In genomic region chr2:108115868-108116267, GRCh38 we compare ENCODE assay signal across 19 cellular contexts.
DNase-seq lines count a peak whose midpoint lies in the region; FAIRE-seq and TF ChIP-seq lines count a peak whose summit lies in the region.
"Had no signal": no experiment of that assay in that cellular context is flagged by ENCODE, and none has a peak within 500 bp of the region (broad histone marks: within the 10 kb centered on the region; RNA-seq: fewer than 3 reads in every experiment).

No MANE protein-coding gene starts in this region.

- H3K9ac ChIP-seq in H1 (replicated peaks in 1 of 4; ENCODE audit: extremely low read depth in 1 of 4, low read depth in 3 of 4, low read length in 3 of 4): no peak overlapping the region
- H3K9ac ChIP-seq in mesendoderm (ENCODE audit: low read length): no peak overlapping the region
- no peak overlapping the region for H3K9ac ChIP-seq in endodermal cell (ENCODE audit: extremely low read depth, low read length, poor library complexity, severe bottlenecking)
- H3K9ac ChIP-seq: BLaER1 treated with 17β-estradiol and CSF1 and Interleukin-3, amounts not matched to agents 10 nM and 100 nM had no signal

- no peak for TF ChIP-seq RAD21 in H1 (IDR thresholded peaks at IDR 0.05 in 1 of 2, conservative IDR thresholded peaks at IDR 0.05 in 1 of 2; ENCODE audit: low read depth in 2 of 2, low read length in 2 of 2)

- H3K9me3 ChIP-seq in H1 (ENCODE audit: insufficient read depth in 2 of 2, low read depth in 1 of 2, low read length in 1 of 2) (0 out of 4 replicates have a peak, but pooled peaks cover 0 to 4% of the 10 kb centered on the region in 2 experiments), endodermal cell (ENCODE audit: control insufficient read depth, low read length) (no peaks in the 10 kb centered on the region)
- H3K9me3 ChIP-seq: HAP-1 had no signal

- H2BK12ac ChIP-seq in H1 (ENCODE audit: low read depth, low read length): no peak overlapping the region

- H4K8ac ChIP-seq in H1 (ENCODE audit: extremely low read depth, insufficient read depth, low read length) (no peak overlapping the region), mesendoderm (ENCODE audit: low read depth, low read length) (no peak overlapping the region)

- H2BK120ac ChIP-seq in H1 (replicated peaks; ENCODE audit: low read depth, low read length) (no peak overlapping the region), mesendoderm (ENCODE audit: low read depth, low read length) (no peak overlapping the region)

- no peaks in the 10 kb centered on the region for H3K36me3 Mint-ChIP-seq in endodermal cell (ENCODE audit: low read depth)
- H3K36me3 Mint-ChIP-seq: CD8-positive, alpha-beta memory T cell; IgD-negative memory B cell had no signal

- CTCF ChIA-PET in H1 (lab: Charles Lee; ENCODE audit: partially characterized antibody): interaction anchor here (0.7 to 0.9 kb wide), 3 partner anchors 17 to 179 kb away, joined by 3 read pairs; no protein-coding TSS in a partner anchor

- H3K23me2 ChIP-seq in H1 (ENCODE audit: low read depth, low read length): no peaks in the 10 kb centered on the region

- no peaks in the 10 kb centered on the region for H3K36me3 ChIP-seq in H1 (ENCODE audit: control insufficient read depth in 2 of 4, insufficient read depth in 4 of 4, low read length in 3 of 4)
- no peaks in the 10 kb centered on the region for H3K36me3 ChIP-seq in mesendoderm (ENCODE audit: control insufficient read depth, insufficient read depth, low read length)
- H3K36me3 ChIP-seq in endodermal cell (ENCODE audit: control insufficient read depth, insufficient read depth, low read length): no peaks in the 10 kb centered on the region
- H3K36me3 ChIP-seq: BLaER1 treated with 17β-estradiol and CSF1 and Interleukin-3, amounts not matched to agents 10 nM and 100 nM; HAP-1 had no signal

- H3K4ac ChIP-seq in H1 (replicated peaks; ENCODE audit: insufficient read length, low read depth, low read length) (no peak overlapping the region), mesendoderm (ENCODE audit: low read depth, low read length) (no peak overlapping the region)

- H3K18ac ChIP-seq in H1 (ENCODE audit: extremely low read depth, low read length) (no peak overlapping the region), mesendoderm (ENCODE audit: low read length) (no peak overlapping the region)

- no peaks in the 10 kb centered on the region for H3K79me1 ChIP-seq in H1 (ENCODE audit: low read depth, low read length)
- H3K79me1 ChIP-seq in mesendoderm (ENCODE audit: low read length): no peaks in the 10 kb centered on the region

- WGBS in H1 (ENCODE audit: extremely low coverage in 1 of 2, insufficient coverage in 1 of 2, insufficient read length in 1 of 2, insufficient replicate concordance in 2 of 2, low coverage in 1 of 2, low lambda C conversion rate in 2 of 2, missing lambda C conversion rate in 1 of 2), 2 experiments: 83% methylated on average over 3 of the region's 3 CpGs; no CpG with 5 or more reads in 1 of the 2 experiments
- WGBS in mesendoderm (ENCODE audit: extremely low coverage, insufficient coverage, low lambda C conversion rate): no CpG with 5 or more reads among the region's 3 CpGs
- WGBS in endodermal cell (ENCODE audit: insufficient coverage in 1 of 2, insufficient read length in 1 of 2), 2 experiments: 88 to 96% methylated on average over 3 of the region's 3 CpGs

- H3K9me3 Mint-ChIP-seq in endodermal cell: peaks cover 6% of the 10 kb centered on the region

- H3K4me1 ChIP-seq in H1 (replicated peaks in 1 of 4; ENCODE audit: control insufficient read depth in 3 of 4, insufficient read depth in 4 of 4, low read length in 3 of 4) (peaks cover 0 to 2% (median 1%) of the 10 kb centered on the region in 4 experiments; a peak in 2 of 7 replicates), mesendoderm (ENCODE audit: control insufficient read depth, low read depth, low read length) (no peaks in the 10 kb centered on the region), endodermal cell (ENCODE audit: control insufficient read depth, insufficient read depth, low read length) (no peaks in the 10 kb centered on the region)
- H3K4me1 ChIP-seq: HAP-1 had no signal

- H3K27me3 Mint-ChIP-seq in endodermal cell (ENCODE audit: insufficient read depth): no peaks in the 10 kb centered on the region
- H3K27me3 Mint-ChIP-seq: CD8-positive, alpha-beta memory T cell; IgD-negative memory B cell had no signal

- H2AFZ ChIP-seq in H1 (ENCODE audit: low read length): no peak overlapping the region

- TF ChIP-seq POLR2A in H1 (IDR thresholded peaks at IDR 0.05; ENCODE audit: control extremely low read depth in 1 of 2, low read depth in 2 of 2, low read length in 2 of 2): no peak

- H2BK5ac ChIP-seq in H1 (ENCODE audit: low read depth, low read length) (no peak overlapping the region), mesendoderm (ENCODE audit: low read length) (no peak overlapping the region)

- POLR2A ChIA-PET in H1 (lab: Charles Lee; ENCODE audit: partially characterized antibody): no interaction called here

- H3K56ac ChIP-seq in H1 (replicated peaks; ENCODE audit: insufficient read length, low read depth, low read length) (no peak overlapping the region), mesendoderm (ENCODE audit: low read length) (no peak overlapping the region)

- TF ChIP-seq CTCF in H1 (IDR thresholded peaks at IDR 0.05; ENCODE audit: control extremely low read depth in 1 of 3, insufficient read depth in 1 of 3, low read depth in 1 of 3, low read length in 3 of 3) (no peak), endodermal cell (conservative IDR thresholded peaks at IDR 0.05) (no peak)

- H4K20me1 ChIP-seq in H1 (replicated peaks in 1 of 2; ENCODE audit: control insufficient read depth in 1 of 2, insufficient read depth in 2 of 2, low read length in 2 of 2): no peaks in the 10 kb centered on the region
- H4K20me1 ChIP-seq: BLaER1 treated with 17β-estradiol and CSF1 and Interleukin-3, amounts not matched to agents 10 nM and 100 nM had no signal

- H4K5ac ChIP-seq in H1 (ENCODE audit: insufficient read length, low read depth, low read length): no peak overlapping the region
- no peak overlapping the region for H4K5ac ChIP-seq in mesendoderm (ENCODE audit: low read length)

- H3K23ac ChIP-seq in H1 (ENCODE audit: insufficient read length) (no peak overlapping the region), mesendoderm (ENCODE audit: low read length) (no peak overlapping the region)

- H3K79me2 ChIP-seq in H1 (ENCODE audit: control insufficient read depth in 1 of 2, insufficient read depth in 2 of 2, low read length in 2 of 2): no peaks in the 10 kb centered on the region
- H3K79me2 ChIP-seq in mesendoderm (ENCODE audit: control insufficient read depth, insufficient read depth, low read length): no peaks in the 10 kb centered on the region

- peak; percentile 7 for FAIRE-seq in H1 (lab: Jason Lieb, UNC)
- FAIRE-seq: GM12878, HepG2 had no signal

- H3K27ac Mint-ChIP-seq in endodermal cell: no peak overlapping the region
- H3K27ac Mint-ChIP-seq: B cell; CD8-positive, alpha-beta memory T cell; IgD-negative memory B cell had no signal

- H3K27me3 ChIP-seq in H1 (replicated peaks in 1 of 4; ENCODE audit: control insufficient read depth in 3 of 4, extremely low read depth in 1 of 4, insufficient read depth in 3 of 4, low read length in 3 of 4) (no peaks in the 10 kb centered on the region), mesendoderm (ENCODE audit: insufficient read depth, low read length, poor library complexity) (no peaks in the 10 kb centered on the region), endodermal cell (ENCODE audit: control insufficient read depth, insufficient read depth, low read length, poor library complexity, severe bottlenecking) (no peaks in the 10 kb centered on the region)
- H3K27me3 ChIP-seq: BLaER1 treated with 17β-estradiol and CSF1 and Interleukin-3, amounts not matched to agents 10 nM and 100 nM had no signal

- H3K27ac ChIP-seq in H1 (ENCODE audit: low read depth, low read length) (no peak overlapping the region), mesendoderm (ENCODE audit: low read depth, low read length) (no peak overlapping the region), endodermal cell (ENCODE audit: low read depth, low read length) (no peak overlapping the region)
- H3K27ac ChIP-seq: BLaER1 treated with 17β-estradiol and CSF1 and Interleukin-3, amounts not matched to agents 10 nM and 100 nM had no signal

- H4K91ac ChIP-seq in H1 (replicated peaks; ENCODE audit: insufficient read length, low read length): no peak overlapping the region

- H2AK5ac ChIP-seq in H1 (ENCODE audit: low read depth, low read length): no peak overlapping the region
- no peak overlapping the region for H2AK5ac ChIP-seq in mesendoderm (ENCODE audit: low read length)

- H2BK20ac ChIP-seq in H1 (ENCODE audit: low read length): no peak overlapping the region

- TF ChIP-seq EP300 in H1 (IDR thresholded peaks at IDR 0.05; ENCODE audit: borderline replicate concordance in 1 of 2, low read depth in 2 of 2, low read length in 2 of 2): no peak

- H3K4me3 Mint-ChIP-seq in endodermal cell: no peak overlapping the region
- H3K4me3 Mint-ChIP-seq: B cell; CD8-positive, alpha-beta memory T cell; IgD-negative memory B cell had no signal

- DNase-seq in DMS79 treated with DMSO at 0.1 percent for 48 hours (lab: John Stamatoyannopoulos, UW): peak; percentile 5
- DNase-seq in DMS79 (lab: John Stamatoyannopoulos, UW): no peak
- no peak for DNase-seq in H1 (ENCODE audit: low read depth in 1 of 2, low spot score in 2 of 2)
- peak; percentile 3 for DNase-seq in mesendoderm
- no peak for DNase-seq in AG20443 (ENCODE audit: low spot score)
- DNase-seq in endodermal cell: no peak
- DNase-seq in activated CD4-positive, alpha-beta T cell treated with anti-CD3 and anti-CD28 coated beads, Interleukin-2, amount 50 U/mL, for 1 hour: no peak
- DNase-seq: 8988T; CD8-positive, alpha-beta memory T cell; COR-L47; DMS 273 treated with DMSO at 0.1 percent for 48 hours; DND-41; EL had no signal

- no peak overlapping the region for H3K14ac ChIP-seq in H1 (ENCODE audit: insufficient read length)

- H3K4me1 Mint-ChIP-seq in endodermal cell: peaks cover 6% of the 10 kb centered on the region
- H3K4me1 Mint-ChIP-seq: B cell; CD8-positive, alpha-beta memory T cell; IgD-negative memory B cell had no signal

- H3K4me3 ChIP-seq in H1 (ENCODE audit: extremely low read depth in 1 of 4, insufficient read depth in 2 of 4, low read depth in 3 of 4, low read length in 4 of 4) (no peak overlapping the region), mesendoderm (ENCODE audit: low read length) (no peak overlapping the region), endodermal cell (ENCODE audit: low read length) (no peak overlapping the region)
- H3K4me3 ChIP-seq: BLaER1 treated with 17β-estradiol and CSF1 and Interleukin-3, amounts not matched to agents 10 nM and 100 nM; GM12878; HAP-1 had no signal

- H3K4me2 ChIP-seq in H1 (ENCODE audit: insufficient read depth in 1 of 2, low read depth in 2 of 2, low read length in 2 of 2): no peak overlapping the region
- no peak overlapping the region for H3K4me2 ChIP-seq in mesendoderm (ENCODE audit: low read length)
- H3K4me2 ChIP-seq: BLaER1 treated with 17β-estradiol and CSF1 and Interleukin-3, amounts not matched to agents 10 nM and 100 nM had no signal

- H2BK15ac ChIP-seq in H1 (ENCODE audit: low read length) (no peak overlapping the region), mesendoderm (replicated peaks; ENCODE audit: low read depth) (no peak overlapping the region)

TF ChIP-seq in H1, 55 proteins besides CTCF, POLR2A, EP300 and RAD21 (continues in another document):
- no peak for TF ChIP-seq CEBPB (IDR thresholded peaks at IDR 0.05; ENCODE audit: low read depth, low read length)

Comparison
In these comparisons a context has a peak if more than half of its experiments do, and no peak if none do; other contexts are left out.
1. DNase-seq: peak in DMS79 treated with DMSO at 0.1 percent for 48 hours (single experiment) and mesendoderm (single experiment); none in DMS79 (single experiment), H1 (0 of 2), AG20443 (single experiment), endodermal cell (single experiment) and activated CD4-positive, alpha-beta T cell treated with anti-CD3 and anti-CD28 coated beads, Interleukin-2, amount 50 U/mL, for 1 hour (single experiment).